8 cellular contexts compared by ENCODE assay signal in genomic region chr1:28359592-28360239, GRCh38. TPM values are rescaled to one million over a fixed set of nuclear protein-coding genes. Genes with fewer than 3 reads are reported as not detected.
DNase-seq lines count a peak whose midpoint lies in the region; ATAC-seq and TF ChIP-seq lines count a peak whose summit lies in the region.

No MANE protein-coding gene starts in this region.

- H3K9me3 ChIP-seq in DND-41 (ENCODE audit: insufficient read depth, low read length, severe bottlenecking) (no peaks in the 10 kb centered on the region), SK-N-SH (no peaks in the 10 kb centered on the region), cardiac muscle cell (ENCODE audit: low read depth) (no peaks in the 10 kb centered on the region)

- H2AFZ ChIP-seq in DND-41 (ENCODE audit: low read depth, low read length) = no peak overlapping the region
- H2AFZ ChIP-seq in SK-N-SH (ENCODE audit: low read depth) = no peak overlapping the region

- WGBS in SK-N-SH (ENCODE audit: low lambda C conversion rate) = 22% methylated on average over 7 of the region's 7 CpGs

- H3K27ac ChIP-seq in DND-41 (ENCODE audit: low read length) (no peak overlapping the region), SK-N-SH (ENCODE audit: low read depth in 2 of 2, low read length in 1 of 2) (no peak overlapping the region), cardiac muscle cell (no peak overlapping the region)

- no peak for TF ChIP-seq EP300 in SK-N-SH (IDR thresholded peaks at IDR 0.05; ENCODE audit: borderline replicate concordance in 1 of 2, low read depth in 1 of 2, low read length in 1 of 2)

- H3K4me3 ChIP-seq in DND-41 (ENCODE audit: low read depth in 1 of 2, low read length in 2 of 2) (no peak overlapping the region), NB4 (ENCODE audit: low read depth, low read length) (no peak overlapping the region), SK-N-SH (ENCODE audit: low read depth in 2 of 2, low read length in 1 of 2) (peak overlapping the region in 1 of 2 experiments; percentile 39; a peak in 1 of 4 replicates), cardiac muscle cell (no peak overlapping the region)

- TF ChIP-seq RAD21 in SK-N-SH (IDR thresholded peaks at IDR 0.05; ENCODE audit: low read length) = peak; percentile 78

- H3K9ac ChIP-seq in DND-41 (ENCODE audit: low read depth, low read length) (no peak overlapping the region), SK-N-SH (no peak overlapping the region)

- TF ChIP-seq CTCF in DND-41 (IDR thresholded peaks at IDR 0.05; ENCODE audit: borderline replicate concordance, extremely low read depth, low read length, poor library complexity, severe bottlenecking) = peak; percentile 87
- TF ChIP-seq CTCF in NB4 (IDR thresholded peaks at IDR 0.05; ENCODE audit: low read depth, low read length) = peak; percentile 68
- peak; percentile 80 for TF ChIP-seq CTCF in SK-N-SH (IDR thresholded peaks at IDR 0.05)
- TF ChIP-seq CTCF in cardiac muscle cell (IDR thresholded peaks at IDR 0.05; ENCODE audit: low read depth, low read length) = peak; percentile 72

- H3K79me2 ChIP-seq in DND-41 (ENCODE audit: insufficient read depth, low read length) = no peaks in the 10 kb centered on the region
- H3K79me2 ChIP-seq in SK-N-SH (ENCODE audit: insufficient read depth) = no peaks in the 10 kb centered on the region

- DNase-seq in DND-41 (peak; percentile 79), NB4 (ENCODE audit: low read depth) (peak; percentile 76), SK-N-SH (peak; percentile 75), cardiac muscle cell (ENCODE audit: low read depth in 1 of 2, low spot score in 1 of 2) (peak; percentile 75 to 77), putamen (ENCODE audit: low spot score) (peak; percentile 28)
- peak; percentile 10 to 64 (median 46) for DNase-seq in activated naive CD4-positive, alpha-beta T cell (lab: John Stamatoyannopoulos, UW)

- CTCF ChIA-PET in SK-N-SH (lab: Yijun Ruan, JAX) = interaction anchor here (0.6 to 3.3 kb wide), 47 partner anchors 9 to 619 kb away, joined by 3 to 48 read pairs (median 4); partner anchors contain the start of genes MED18, PHACTR4 and SESN2

- H3K4me1 ChIP-seq in DND-41 (ENCODE audit: insufficient read depth, low read length) (no peaks in the 10 kb centered on the region), SK-N-SH (ENCODE audit: control insufficient read depth in 1 of 2, insufficient read depth in 2 of 2, low read depth in 1 of 2, low read length in 1 of 2) (no peaks in the 10 kb centered on the region), cardiac muscle cell (ENCODE audit: low read depth) (peaks cover 6% of the 10 kb centered on the region)

- H4K20me1 ChIP-seq in DND-41 (ENCODE audit: insufficient read depth, low read length) (no peaks in the 10 kb centered on the region), SK-N-SH (ENCODE audit: insufficient read depth) (no peaks in the 10 kb centered on the region)

- no peaks in the 10 kb centered on the region for H3K27me3 ChIP-seq in DND-41 (ENCODE audit: insufficient read depth, low read length, poor library complexity)
- H3K27me3 ChIP-seq in SK-N-SH (ENCODE audit: insufficient read depth) = no peaks in the 10 kb centered on the region
- H3K27me3 ChIP-seq in cardiac muscle cell = no peaks in the 10 kb centered on the region

- no peaks in the 10 kb centered on the region for H3K9me2 ChIP-seq in SK-N-SH

- peaks cover 10% of the 10 kb centered on the region for H3F3A ChIP-seq in SK-N-SH (replicated peaks; ENCODE audit: insufficient read depth)

- peak; percentile 90 for ATAC-seq in DND-41 (ENCODE audit: insufficient read depth, low read depth)
- ATAC-seq in HG03354 (IDR thresholded peaks at IDR 0.05; ENCODE audit: poor library complexity, severe bottlenecking, unreplicated experiment) = no peak
- no peak for ATAC-seq in HG03175 (IDR thresholded peaks at IDR 0.05; ENCODE audit: unreplicated experiment)

- POLR2A ChIA-PET in SK-N-SH (lab: Yijun Ruan, JAX) = interaction anchor here (0.5 to 2.3 kb wide), 4 partner anchors 10 to 222 kb away, joined by 3 to 11 read pairs (median 6); partner anchors contain the start of genes MED18 and PHACTR4

- no peaks in the 10 kb centered on the region for H3K36me3 ChIP-seq in DND-41 (ENCODE audit: insufficient read depth, low read length)
- H3K36me3 ChIP-seq in SK-N-SH (replicated peaks in 1 of 2; ENCODE audit: control insufficient read depth in 1 of 2, insufficient read depth in 2 of 2, low read length in 1 of 2) = no peaks in the 10 kb centered on the region
- no peaks in the 10 kb centered on the region for H3K36me3 ChIP-seq in cardiac muscle cell

- no peak for TF ChIP-seq POLR2A in NB4 (IDR thresholded peaks at IDR 0.05; ENCODE audit: extremely low read depth, insufficient read length)

- H3K4me2 ChIP-seq in DND-41 (ENCODE audit: insufficient read depth, low read length) (no peak overlapping the region), SK-N-SH (no peak overlapping the region)

TF ChIP-seq in SK-N-SH, 30 proteins besides CTCF, POLR2A, EP300 and RAD21:
- TF ChIP-seq, protein P1, sequence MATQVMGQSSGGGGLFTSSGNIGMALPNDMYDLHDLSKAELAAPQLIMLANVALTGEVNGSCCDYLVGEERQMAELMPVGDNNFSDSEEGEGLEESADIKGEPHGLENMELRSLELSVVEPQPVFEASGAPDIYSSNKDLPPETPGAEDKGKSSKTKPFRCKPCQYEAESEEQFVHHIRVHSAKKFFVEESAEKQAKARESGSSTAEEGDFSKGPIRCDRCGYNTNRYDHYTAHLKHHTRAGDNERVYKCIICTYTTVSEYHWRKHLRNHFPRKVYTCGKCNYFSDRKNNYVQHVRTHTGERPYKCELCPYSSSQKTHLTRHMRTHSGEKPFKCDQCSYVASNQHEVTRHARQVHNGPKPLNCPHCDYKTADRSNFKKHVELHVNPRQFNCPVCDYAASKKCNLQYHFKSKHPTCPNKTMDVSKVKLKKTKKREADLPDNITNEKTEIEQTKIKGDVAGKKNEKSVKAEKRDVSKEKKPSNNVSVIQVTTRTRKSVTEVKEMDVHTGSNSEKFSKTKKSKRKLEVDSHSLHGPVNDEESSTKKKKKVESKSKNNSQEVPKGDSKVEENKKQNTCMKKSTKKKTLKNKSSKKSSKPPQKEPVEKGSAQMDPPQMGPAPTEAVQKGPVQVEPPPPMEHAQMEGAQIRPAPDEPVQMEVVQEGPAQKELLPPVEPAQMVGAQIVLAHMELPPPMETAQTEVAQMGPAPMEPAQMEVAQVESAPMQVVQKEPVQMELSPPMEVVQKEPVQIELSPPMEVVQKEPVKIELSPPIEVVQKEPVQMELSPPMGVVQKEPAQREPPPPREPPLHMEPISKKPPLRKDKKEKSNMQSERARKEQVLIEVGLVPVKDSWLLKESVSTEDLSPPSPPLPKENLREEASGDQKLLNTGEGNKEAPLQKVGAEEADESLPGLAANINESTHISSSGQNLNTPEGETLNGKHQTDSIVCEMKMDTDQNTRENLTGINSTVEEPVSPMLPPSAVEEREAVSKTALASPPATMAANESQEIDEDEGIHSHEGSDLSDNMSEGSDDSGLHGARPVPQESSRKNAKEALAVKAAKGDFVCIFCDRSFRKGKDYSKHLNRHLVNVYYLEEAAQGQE (IDR thresholded peaks at IDR 0.05; ENCODE audit: low read depth, low read length) = no peak
- TF ChIP-seq NFIC (IDR thresholded peaks at IDR 0.05; ENCODE audit: borderline replicate concordance) (no peak), TCF12 (IDR thresholded peaks at IDR 0.05) (no peak), MXI1 (IDR thresholded peaks at IDR 0.05; ENCODE audit: low read depth, low read length) (no peak), JUND (IDR thresholded peaks at IDR 0.05) (no peak), RCOR1 (IDR thresholded peaks at IDR 0.05; ENCODE audit: low read length) (no peak), EZH2phosphoT487 (IDR thresholded peaks at IDR 0.05; ENCODE audit: borderline replicate concordance, low read depth) (no peak), RFX5 (IDR thresholded peaks at IDR 0.05; ENCODE audit: low read length) (0 out of 2 replicates have a peak, but pooled peaks have one; percentile 17), SMC3 (IDR thresholded peaks at IDR 0.05; ENCODE audit: low read depth, low read length) (peak; percentile 62)

RNA-seq across cellular contexts. Expression of gene PHACTR4, which starts 9.8 kb away (rescaled TPM):
- polyA plus RNA-seq in SK-N-SH (2012; rRNA removed) = 9.8 and 10.5 TPM in 2 replicates
- 11.8 and 14.9 TPM in 2 replicates for polyA plus RNA-seq in SK-N-SH (2012; cell fraction: cytosol; rRNA removed)
- polyA plus RNA-seq in SK-N-SH (2012; cell fraction: nucleus; rRNA removed) = 13.9 and 20.9 TPM in 2 replicates
- 13.5 and 14.8 TPM in 2 replicates for total RNA-seq in cardiac muscle cell
- 27.1 TPM in 2 replicates for polyA plus RNA-seq in cardiac muscle cell

RNA-seq across cellular contexts. Expression of gene MED18, which starts 30.9 kb away (rescaled TPM):
- 12.6 and 13.7 TPM in 2 replicates for polyA plus RNA-seq in SK-N-SH (2012; rRNA removed)
- polyA plus RNA-seq in SK-N-SH (2012; cell fraction: cytosol; rRNA removed) = 11.1 and 13.6 TPM in 2 replicates
- polyA plus RNA-seq in SK-N-SH (2012; cell fraction: nucleus; rRNA removed) = 9.7 and 11.9 TPM in 2 replicates
- 11.5 and 14.9 TPM in 2 replicates for total RNA-seq in cardiac muscle cell
- polyA plus RNA-seq in cardiac muscle cell = 14.1 and 17.6 TPM in 2 replicates

Comparison
In these comparisons a context has a peak if more than half of its experiments do, and no peak if none do; other contexts are left out.
1. DNase-seq: peak in every context shown above with its lines; median percentile 79 in DND-41; 76 in NB4; 76 in cardiac muscle cell; 75 in SK-N-SH; 46 in activated naive CD4-positive, alpha-beta T cell; 28 in putamen.